1 cellular context compared by ENCODE assay signal in the genomic region with DNA sequence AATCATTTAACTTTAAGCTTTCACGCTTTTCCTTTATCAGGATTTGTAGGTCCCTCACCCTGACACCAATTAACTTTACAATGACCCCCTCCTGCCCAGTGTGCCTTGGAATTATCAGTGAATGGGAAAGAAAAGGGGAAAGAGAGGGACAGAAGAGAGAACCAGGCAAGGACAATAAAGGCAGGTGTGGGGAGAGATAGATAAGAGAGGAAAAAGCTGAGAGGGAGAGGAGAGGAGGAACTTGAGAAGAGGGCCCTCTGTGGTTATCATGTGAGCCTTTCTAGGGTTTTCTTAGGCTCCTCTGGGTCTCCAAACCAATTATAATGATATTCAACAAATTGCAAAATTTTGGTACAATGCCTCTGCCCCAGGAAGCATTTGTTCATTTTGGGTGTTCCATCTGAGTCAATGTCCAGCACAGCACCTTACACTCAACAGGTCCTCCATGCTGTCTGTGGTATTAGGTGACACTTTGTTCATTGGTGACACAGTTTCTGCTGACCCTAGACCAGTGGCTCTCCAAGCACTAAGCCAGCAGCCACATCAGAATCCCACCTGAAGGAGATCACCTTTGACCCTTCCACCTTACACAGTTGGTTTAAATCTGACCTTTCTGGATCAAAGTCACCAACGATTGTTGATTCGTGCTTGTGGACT.
TF ChIP-seq lines count a peak whose summit lies in the region.

No MANE protein-coding gene starts in this region.

TF ChIP-seq in GM23338, 12 proteins besides CTCF, POLR2A, EP300 and RAD21 (continued from another document):
- TF ChIP-seq EZH2 (IDR thresholded peaks at IDR 0.05; ENCODE audit: low read depth, unreplicated experiment) (no peak), ZNF114 (CRISPR knock-in tag; IDR thresholded peaks at IDR 0.05) (no peak), CREB1 (CRISPR knock-in tag; IDR thresholded peaks at IDR 0.05; ENCODE audit: low read depth) (no peak), ZNF331 (CRISPR knock-in tag; IDR thresholded peaks at IDR 0.05; ENCODE audit: low read depth) (no peak), STAT1 (IDR thresholded peaks at IDR 0.05; ENCODE audit: unreplicated experiment) (no peak), POLR2AphosphoS5 (IDR thresholded peaks at IDR 0.05; ENCODE audit: low read depth) (no peak), JUNB (IDR thresholded peaks at IDR 0.05; ENCODE audit: unreplicated experiment) (no peak)
- TF ChIP-seq, protein P1, sequence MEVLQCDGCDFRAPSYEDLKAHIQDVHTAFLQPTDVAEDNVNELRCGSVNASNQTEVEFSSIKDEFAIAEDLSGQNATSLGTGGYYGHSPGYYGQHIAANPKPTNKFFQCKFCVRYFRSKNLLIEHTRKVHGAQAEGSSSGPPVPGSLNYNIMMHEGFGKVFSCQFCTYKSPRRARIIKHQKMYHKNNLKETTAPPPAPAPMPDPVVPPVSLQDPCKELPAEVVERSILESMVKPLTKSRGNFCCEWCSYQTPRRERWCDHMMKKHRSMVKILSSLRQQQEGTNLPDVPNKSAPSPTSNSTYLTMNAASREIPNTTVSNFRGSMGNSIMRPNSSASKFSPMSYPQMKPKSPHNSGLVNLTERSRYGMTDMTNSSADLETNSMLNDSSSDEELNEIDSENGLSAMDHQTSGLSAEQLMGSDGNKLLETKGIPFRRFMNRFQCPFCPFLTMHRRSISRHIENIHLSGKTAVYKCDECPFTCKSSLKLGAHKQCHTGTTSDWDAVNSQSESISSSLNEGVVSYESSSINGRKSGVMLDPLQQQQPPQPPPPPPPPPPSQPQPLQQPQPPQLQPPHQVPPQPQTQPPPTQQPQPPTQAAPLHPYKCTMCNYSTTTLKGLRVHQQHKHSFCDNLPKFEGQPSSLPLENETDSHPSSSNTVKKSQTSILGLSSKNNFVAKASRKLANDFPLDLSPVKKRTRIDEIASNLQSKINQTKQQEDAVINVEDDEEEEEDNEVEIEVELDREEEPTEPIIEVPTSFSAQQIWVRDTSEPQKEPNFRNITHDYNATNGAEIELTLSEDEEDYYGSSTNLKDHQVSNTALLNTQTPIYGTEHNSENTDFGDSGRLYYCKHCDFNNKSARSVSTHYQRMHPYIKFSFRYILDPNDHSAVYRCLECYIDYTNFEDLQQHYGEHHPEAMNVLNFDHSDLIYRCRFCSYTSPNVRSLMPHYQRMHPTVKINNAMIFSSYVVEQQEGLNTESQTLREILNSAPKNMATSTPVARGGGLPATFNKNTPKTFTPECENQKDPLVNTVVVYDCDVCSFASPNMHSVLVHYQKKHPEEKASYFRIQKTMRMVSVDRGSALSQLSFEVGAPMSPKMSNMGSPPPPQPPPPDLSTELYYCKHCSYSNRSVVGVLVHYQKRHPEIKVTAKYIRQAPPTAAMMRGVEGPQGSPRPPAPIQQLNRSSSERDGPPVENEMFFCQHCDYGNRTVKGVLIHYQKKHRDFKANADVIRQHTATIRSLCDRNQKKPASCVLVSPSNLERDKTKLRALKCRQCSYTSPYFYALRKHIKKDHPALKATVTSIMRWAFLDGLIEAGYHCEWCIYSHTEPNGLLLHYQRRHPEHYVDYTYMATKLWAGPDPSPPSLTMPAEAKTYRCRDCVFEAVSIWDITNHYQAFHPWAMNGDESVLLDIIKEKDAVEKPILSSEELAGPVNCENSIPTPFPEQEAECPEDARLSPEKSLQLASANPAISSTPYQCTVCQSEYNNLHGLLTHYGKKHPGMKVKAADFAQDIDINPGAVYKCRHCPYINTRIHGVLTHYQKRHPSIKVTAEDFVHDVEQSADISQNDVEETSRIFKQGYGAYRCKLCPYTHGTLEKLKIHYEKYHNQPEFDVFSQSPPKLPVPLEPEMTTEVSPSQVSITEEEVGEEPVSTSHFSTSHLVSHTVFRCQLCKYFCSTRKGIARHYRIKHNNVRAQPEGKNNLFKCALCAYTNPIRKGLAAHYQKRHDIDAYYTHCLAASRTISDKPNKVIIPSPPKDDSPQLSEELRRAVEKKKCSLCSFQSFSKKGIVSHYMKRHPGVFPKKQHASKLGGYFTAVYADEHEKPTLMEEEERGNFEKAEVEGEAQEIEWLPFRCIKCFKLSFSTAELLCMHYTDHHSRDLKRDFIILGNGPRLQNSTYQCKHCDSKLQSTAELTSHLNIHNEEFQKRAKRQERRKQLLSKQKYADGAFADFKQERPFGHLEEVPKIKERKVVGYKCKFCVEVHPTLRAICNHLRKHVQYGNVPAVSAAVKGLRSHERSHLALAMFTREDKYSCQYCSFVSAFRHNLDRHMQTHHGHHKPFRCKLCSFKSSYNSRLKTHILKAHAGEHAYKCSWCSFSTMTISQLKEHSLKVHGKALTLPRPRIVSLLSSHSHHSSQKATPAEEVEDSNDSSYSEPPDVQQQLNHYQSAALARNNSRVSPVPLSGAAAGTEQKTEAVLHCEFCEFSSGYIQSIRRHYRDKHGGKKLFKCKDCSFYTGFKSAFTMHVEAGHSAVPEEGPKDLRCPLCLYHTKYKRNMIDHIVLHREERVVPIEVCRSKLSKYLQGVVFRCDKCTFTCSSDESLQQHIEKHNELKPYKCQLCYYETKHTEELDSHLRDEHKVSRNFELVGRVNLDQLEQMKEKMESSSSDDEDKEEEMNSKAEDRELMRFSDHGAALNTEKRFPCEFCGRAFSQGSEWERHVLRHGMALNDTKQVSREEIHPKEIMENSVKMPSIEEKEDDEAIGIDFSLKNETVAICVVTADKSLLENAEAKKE (CRISPR knock-in tag; IDR thresholded peaks at IDR 0.05), result no peak
- TF ChIP-seq, protein P2, sequence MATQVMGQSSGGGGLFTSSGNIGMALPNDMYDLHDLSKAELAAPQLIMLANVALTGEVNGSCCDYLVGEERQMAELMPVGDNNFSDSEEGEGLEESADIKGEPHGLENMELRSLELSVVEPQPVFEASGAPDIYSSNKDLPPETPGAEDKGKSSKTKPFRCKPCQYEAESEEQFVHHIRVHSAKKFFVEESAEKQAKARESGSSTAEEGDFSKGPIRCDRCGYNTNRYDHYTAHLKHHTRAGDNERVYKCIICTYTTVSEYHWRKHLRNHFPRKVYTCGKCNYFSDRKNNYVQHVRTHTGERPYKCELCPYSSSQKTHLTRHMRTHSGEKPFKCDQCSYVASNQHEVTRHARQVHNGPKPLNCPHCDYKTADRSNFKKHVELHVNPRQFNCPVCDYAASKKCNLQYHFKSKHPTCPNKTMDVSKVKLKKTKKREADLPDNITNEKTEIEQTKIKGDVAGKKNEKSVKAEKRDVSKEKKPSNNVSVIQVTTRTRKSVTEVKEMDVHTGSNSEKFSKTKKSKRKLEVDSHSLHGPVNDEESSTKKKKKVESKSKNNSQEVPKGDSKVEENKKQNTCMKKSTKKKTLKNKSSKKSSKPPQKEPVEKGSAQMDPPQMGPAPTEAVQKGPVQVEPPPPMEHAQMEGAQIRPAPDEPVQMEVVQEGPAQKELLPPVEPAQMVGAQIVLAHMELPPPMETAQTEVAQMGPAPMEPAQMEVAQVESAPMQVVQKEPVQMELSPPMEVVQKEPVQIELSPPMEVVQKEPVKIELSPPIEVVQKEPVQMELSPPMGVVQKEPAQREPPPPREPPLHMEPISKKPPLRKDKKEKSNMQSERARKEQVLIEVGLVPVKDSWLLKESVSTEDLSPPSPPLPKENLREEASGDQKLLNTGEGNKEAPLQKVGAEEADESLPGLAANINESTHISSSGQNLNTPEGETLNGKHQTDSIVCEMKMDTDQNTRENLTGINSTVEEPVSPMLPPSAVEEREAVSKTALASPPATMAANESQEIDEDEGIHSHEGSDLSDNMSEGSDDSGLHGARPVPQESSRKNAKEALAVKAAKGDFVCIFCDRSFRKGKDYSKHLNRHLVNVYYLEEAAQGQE (IDR thresholded peaks at IDR 0.05; ENCODE audit: unreplicated experiment), result no peak
